Comparison of ENCODE assay signal across 17 cellular contexts in genomic region chr3:18393906-18394305, GRCh38. TPM values are rescaled to one million over a fixed set of nuclear protein-coding genes. Genes with fewer than 3 reads are reported as not detected.
DNase-seq lines count a peak whose midpoint lies in the region; ATAC-seq and TF ChIP-seq lines count a peak whose summit lies in the region.
"Had no signal": no experiment of that assay in that cellular context is flagged by ENCODE, and none has a peak within 500 bp of the region (broad histone marks: within the 10 kb centered on the region; RNA-seq: fewer than 3 reads in every experiment).

No MANE protein-coding gene starts in this region.

- POLR2A ChIA-PET in CD4-positive, alpha-beta T cell (lab: Charles Lee), result interaction anchor here (0.9 kb wide), 1 partner anchor 45 kb away, joined by 3 read pairs; no protein-coding TSS in a partner anchor

- H3K4me1 ChIP-seq in GM23248 (ENCODE audit: insufficient read depth), result no peaks in the 10 kb centered on the region
- H3K4me1 ChIP-seq: neural progenitor cell had no signal

- no peaks in the 10 kb centered on the region for H3F3A ChIP-seq in GM23248 (ENCODE audit: insufficient read depth)

- H3K4me3 Mint-ChIP-seq in CD4-positive, alpha-beta T cell, result peak overlapping the region; percentile 62
- peak overlapping the region; percentile 80 for H3K4me3 Mint-ChIP-seq in activated naive CD8-positive, alpha-beta T cell
- H3K4me3 Mint-ChIP-seq: neural progenitor cell had no signal

- H3K9me2 ChIP-seq in GM23248 (ENCODE audit: insufficient read depth), result no peaks in the 10 kb centered on the region

- H4K20me1 ChIP-seq in GM23248 (ENCODE audit: insufficient read depth), result no peaks in the 10 kb centered on the region

- H3K4me1 Mint-ChIP-seq in CD4-positive, alpha-beta T cell (ENCODE audit: low read depth), result peaks cover 96% of the 10 kb centered on the region
- peaks cover 90% of the 10 kb centered on the region for H3K4me1 Mint-ChIP-seq in activated naive CD8-positive, alpha-beta T cell (ENCODE audit: low read depth)
- H3K4me1 Mint-ChIP-seq: neural progenitor cell had no signal

- H2AFZ ChIP-seq in GM23248, result no peak overlapping the region
- H2AFZ ChIP-seq: neural progenitor cell had no signal

- no peaks in the 10 kb centered on the region for H3K27me3 ChIP-seq in CD4-positive, alpha-beta T cell (ENCODE audit: control insufficient read depth, insufficient read depth, low read length)
- no peaks in the 10 kb centered on the region for H3K27me3 ChIP-seq in GM23248 (replicated peaks; ENCODE audit: insufficient read depth)
- H3K27me3 ChIP-seq: BLaER1 treated with 17β-estradiol and CSF1 and Interleukin-3, amounts not matched to agents 10 nM and 100 nM; neural progenitor cell; right lobe of liver had no signal

- no peak for TF ChIP-seq CTCF in CD4-positive, alpha-beta T cell (IDR thresholded peaks at IDR 0.05)
- no peak for TF ChIP-seq CTCF in fibroblast of pulmonary artery (IDR thresholded peaks at IDR 0.05; ENCODE audit: low read length, missing control alignments)

- WGBS in GM23248 (ENCODE audit: low coverage in 1 of 2, low lambda C conversion rate in 2 of 2, missing lambda C conversion rate in 2 of 2), 2 experiments, result 72 to 75% methylated on average over 2 of the region's 2 CpGs

- no peaks in the 10 kb centered on the region for H3K79me2 ChIP-seq in GM23248 (ENCODE audit: insufficient read depth)

- H3K27me3 Mint-ChIP-seq in CD4-positive, alpha-beta T cell, result no peaks in the 10 kb centered on the region
- H3K27me3 Mint-ChIP-seq in activated naive CD8-positive, alpha-beta T cell, result no peaks in the 10 kb centered on the region

- no peaks in the 10 kb centered on the region for H3K9me3 ChIP-seq in CD4-positive, alpha-beta T cell (ENCODE audit: control insufficient read depth, low read length)
- no peaks in the 10 kb centered on the region for H3K9me3 ChIP-seq in GM23248 (ENCODE audit: low read depth)
- H3K9me3 ChIP-seq: BLaER1 treated with 17β-estradiol and CSF1 and Interleukin-3, amounts not matched to agents 10 nM and 100 nM; right lobe of liver had no signal

- DNase-seq in CD4-positive, alpha-beta T cell, result no peak
- peak; percentile 47 for DNase-seq in GM23248
- DNase-seq in fibroblast of pulmonary artery (ENCODE audit: low read depth), result peak; percentile 68
- no peak for DNase-seq in NCI-H2196 (lab: John Stamatoyannopoulos, UW; ENCODE audit: unreplicated experiment)
- DNase-seq: activated effector memory CD4-positive, alpha-beta T cell treated with Interleukin-2 at 50 U/mL for 16 hours; cerebellar nuclear complex; hippocampal formation; NCI-H1092 treated with DMSO at 0.1 percent for 48 hours; right lobe of liver; stimulated activated CD4-positive, alpha-beta T cell treated with anti-CD3 and anti-CD28 coated beads, Interleukin-4, amount 100 ng/mL, for 24 hours; stimulated activated naive CD4-positive, alpha-beta T cell had no signal

- H3K27ac ChIP-seq in CD4-positive, alpha-beta T cell (ENCODE audit: low read depth, low read length), result no peak overlapping the region
- no peak overlapping the region for H3K27ac ChIP-seq in GM23248
- H3K27ac ChIP-seq: BLaER1 treated with 17β-estradiol and CSF1 and Interleukin-3, amounts not matched to agents 10 nM and 100 nM; neural progenitor cell; right lobe of liver had no signal

- peaks cover 94% of the 10 kb centered on the region for H3K36me3 Mint-ChIP-seq in CD4-positive, alpha-beta T cell (ENCODE audit: low read depth)
- H3K36me3 Mint-ChIP-seq in activated naive CD8-positive, alpha-beta T cell, result peaks cover 40% of the 10 kb centered on the region

- intact Hi-C loops in CD4-positive, alpha-beta T cell (cut with DNase I, micrococcal nuclease), result loop anchor here (2.0 to 10.0 kb wide), 3 partner anchors 21 to 591 kb away; no protein-coding TSS in a partner anchor

- H3K36me3 ChIP-seq in GM23248 (ENCODE audit: low read depth), result no peaks in the 10 kb centered on the region; the same call in 1 of the 2 replicates

- H3K4me2 ChIP-seq in GM23248 (ENCODE audit: unreplicated experiment), result no peak overlapping the region
- H3K4me2 ChIP-seq: BLaER1 treated with 17β-estradiol and CSF1 and Interleukin-3, amounts not matched to agents 10 nM and 100 nM; neural progenitor cell had no signal

- peak overlapping the region; percentile 68 for H3K27ac Mint-ChIP-seq in CD4-positive, alpha-beta T cell
- H3K27ac Mint-ChIP-seq in activated naive CD8-positive, alpha-beta T cell, result peak overlapping the region; percentile 95
- H3K27ac Mint-ChIP-seq: neural progenitor cell had no signal

- H3K9ac ChIP-seq in GM23248, result no peak overlapping the region
- H3K9ac ChIP-seq: BLaER1 treated with 17β-estradiol and CSF1 and Interleukin-3, amounts not matched to agents 10 nM and 100 nM; neural progenitor cell had no signal

- H3K9me3 Mint-ChIP-seq in CD4-positive, alpha-beta T cell, result no peaks in the 10 kb centered on the region
- no peaks in the 10 kb centered on the region for H3K9me3 Mint-ChIP-seq in activated naive CD8-positive, alpha-beta T cell (ENCODE audit: low read depth)
- H3K9me3 Mint-ChIP-seq: neural progenitor cell had no signal

- H3K4me3 ChIP-seq in GM23248 (no peak overlapping the region), fibroblast of pulmonary artery (replicated peaks; ENCODE audit: low read depth, low read length) (no peak overlapping the region)
- H3K4me3 ChIP-seq: BLaER1 treated with 17β-estradiol and CSF1 and Interleukin-3, amounts not matched to agents 10 nM and 100 nM; neural progenitor cell; right lobe of liver had no signal

- no peak for ATAC-seq in CD4-positive, alpha-beta T cell (ENCODE audit: poor library complexity)
- ATAC-seq in GM19023 (IDR thresholded peaks at IDR 0.05; ENCODE audit: unreplicated experiment), result no peak
- no peak for ATAC-seq in GM18517 (IDR thresholded peaks at IDR 0.05; ENCODE audit: unreplicated experiment)
- ATAC-seq in HG02798 (IDR thresholded peaks at IDR 0.05; ENCODE audit: poor library complexity, unreplicated experiment), result no peak
- ATAC-seq: right lobe of liver had no signal

- CTCF ChIA-PET in CD4-positive, alpha-beta T cell (lab: Charles Lee), result no interaction called here

- in situ Hi-C loops in GM23248 (cut with MboI), result no loop called here

RNA-seq across cellular contexts. Expression of gene SATB1, which starts 31.2 kb away (rescaled TPM):
- total RNA-seq in CD4-positive, alpha-beta T cell, result 100 to 1,000 TPM; 390 to 393 TPM
- 12.0 and 31.4 TPM in 2 replicates for total RNA-seq in GM23248 (2014; rRNA removed; shearing (Covaris generic))
- 5.5 and 5.7 TPM in 2 replicates for polyA plus RNA-seq in GM23248 (2016; fragmentation: Nextera tagmentation; extraction: Ambion mirVana)

Comparison
In these comparisons a context has a peak if more than half of its experiments do, and no peak if none do; other contexts are left out.
1. DNase-seq: peak in GM23248 (single experiment) and fibroblast of pulmonary artery (single experiment); none in CD4-positive, alpha-beta T cell (0 of 10) and NCI-H2196 (single experiment).
2. RNA of gene SATB1, which starts 31.2 kb away (total RNA-seq): 390 to 393 TPM in CD4-positive, alpha-beta T cell; 12.0 to 31.4 TPM in GM23248; every median in the first group is over 10 times any median in the second.